8 cellular contexts compared by ENCODE assay signal in genomic region chr3:12681586-12682371, GRCh38. TPM values are rescaled to one million over a fixed set of nuclear protein-coding genes. Genes with fewer than 3 reads are reported as not detected.
DNase-seq lines count a peak whose midpoint lies in the region; ATAC-seq, FAIRE-seq and TF ChIP-seq lines count a peak whose summit lies in the region.
"Had no signal": no experiment of that assay in that cellular context is flagged by ENCODE, and none has a peak within 500 bp of the region (broad histone marks: within the 10 kb centered on the region; RNA-seq: fewer than 3 reads in every experiment).

No MANE protein-coding gene starts in this region.

- no peaks in the 10 kb centered on the region for H4K20me1 ChIP-seq in GM12878 (ENCODE audit: control insufficient read depth, insufficient read depth)

- no peak for TF ChIP-seq RAD21 in GM12878 (IDR thresholded peaks at IDR 0.05; ENCODE audit: insufficient read depth, low read depth, low read length)

- no peak overlapping the region for H3K4me3 ChIP-seq in GM12878
- no peak overlapping the region for H3K4me3 ChIP-seq in thoracic aorta
- H3K4me3 ChIP-seq in effector memory CD4-positive, alpha-beta T cell (ENCODE audit: insufficient read depth, low read depth, low read length, poor library complexity, severe bottlenecking): no peak overlapping the region

- FAIRE-seq in GM12878 (lab: Jason Lieb, UNC): no peak
- FAIRE-seq: TTC549 had no signal

- no peak for TF ChIP-seq POLR2A in GM12878 (IDR thresholded peaks at IDR 0.05; ENCODE audit: low read depth, low read length)

- RAD21 ChIA-PET in GM12878 (lab: Charles Lee; ENCODE audit: unreplicated experiment): no interaction called here

- H3K9me3 ChIP-seq in GM12878 (replicated peaks; ENCODE audit: control insufficient read depth, insufficient read depth, low read length) (no peaks in the 10 kb centered on the region), thoracic aorta (no peaks in the 10 kb centered on the region)
- no peaks in the 10 kb centered on the region for H3K9me3 ChIP-seq in effector memory CD4-positive, alpha-beta T cell (ENCODE audit: control insufficient read depth, low read length)

- ATAC-seq in GM12878: peak; percentile 44
- ATAC-seq in thoracic aorta (ENCODE audit: insufficient number of reproducible peaks, low FRiP score, low read depth): peak; percentile 69
- ATAC-seq in GM21423 (IDR thresholded peaks at IDR 0.05; ENCODE audit: unreplicated experiment): no peak

- no peak overlapping the region for H3K4me2 ChIP-seq in GM12878 (ENCODE audit: control insufficient read depth, insufficient read depth)

- TF ChIP-seq CTCF in GM12878 (IDR thresholded peaks at IDR 0.05 in 2 of 3, conservative IDR thresholded peaks at IDR 0.05 in 1 of 3; ENCODE audit: control insufficient read depth in 2 of 3, extremely low read depth in 1 of 3, insufficient read depth in 1 of 3, low read depth in 3 of 3, low read length in 3 of 3) (no peak), thoracic aorta (IDR thresholded peaks at IDR 0.05) (no peak)

- H3K27ac ChIP-seq in GM12878 (ENCODE audit: control insufficient read depth, insufficient read depth): no peak overlapping the region
- H3K27ac ChIP-seq in thoracic aorta: peak overlapping the region; percentile 65 to 70
- no peak overlapping the region for H3K27ac ChIP-seq in effector memory CD4-positive, alpha-beta T cell (ENCODE audit: insufficient read depth, low read length, poor library complexity, severe bottlenecking)

- no peak for TF ChIP-seq EP300 in GM12878 (IDR thresholded peaks at IDR 0.05; ENCODE audit: borderline replicate concordance in 1 of 2, control insufficient read depth in 1 of 2, low read depth in 2 of 2, low read length in 2 of 2)

- 94% methylated on average over 2 of the region's 2 CpGs for WGBS in GM12878 (ENCODE audit: insufficient coverage, insufficient replicate concordance, low lambda C conversion rate, missing lambda C conversion rate)

- H3K9ac ChIP-seq in GM12878 (ENCODE audit: control insufficient read depth, insufficient read depth, low read length): no peak overlapping the region

- in situ Hi-C loops in GM12878 (cut with MboI): no loop called here

- no peaks in the 10 kb centered on the region for H3K27me3 ChIP-seq in GM12878 (replicated peaks in 1 of 2; ENCODE audit: control insufficient read depth in 2 of 2, insufficient read depth in 2 of 2, low read length in 1 of 2)
- no peaks in the 10 kb centered on the region for H3K27me3 ChIP-seq in thoracic aorta (replicated peaks; ENCODE audit: insufficient read depth)
- H3K27me3 ChIP-seq in effector memory CD4-positive, alpha-beta T cell (replicated peaks; ENCODE audit: control insufficient read depth, insufficient read depth, low read length, poor library complexity, severe bottlenecking): no peaks in the 10 kb centered on the region

- intact Hi-C loops in GM12878 (cut with micrococcal nuclease; ENCODE audit: unreplicated experiment): no loop called here

- H3K79me2 ChIP-seq in GM12878 (ENCODE audit: control insufficient read depth, insufficient read depth, low read length): no peaks in the 10 kb centered on the region

- H3K4me1 ChIP-seq in GM12878 (ENCODE audit: control insufficient read depth, insufficient read depth, low read length) (peaks cover 3% of the 10 kb centered on the region), thoracic aorta (ENCODE audit: control insufficient read depth in 1 of 2, low read depth in 2 of 2) (peaks cover 10 to 13% of the 10 kb centered on the region in 2 donors)
- no peaks in the 10 kb centered on the region for H3K4me1 ChIP-seq in effector memory CD4-positive, alpha-beta T cell (ENCODE audit: control insufficient read depth, insufficient read depth, low read length, poor library complexity, severe bottlenecking)

- SMC1A ChIA-PET in GM12878 (lab: Charles Lee; ENCODE audit: uncharacterized antibody, unreplicated experiment): interaction anchor here (1.2 kb wide), 1 partner anchor 34 kb away, joined by 3 read pairs; no protein-coding TSS in a partner anchor

- H3K36me3 ChIP-seq in GM12878 (ENCODE audit: control insufficient read depth in 2 of 2, insufficient read depth in 2 of 2, low read length in 1 of 2): no peaks in the 10 kb centered on the region
- no peaks in the 10 kb centered on the region for H3K36me3 ChIP-seq in thoracic aorta
- H3K36me3 ChIP-seq in effector memory CD4-positive, alpha-beta T cell (ENCODE audit: control insufficient read depth, insufficient read depth, low read length): no peaks in the 10 kb centered on the region

- peak; percentile 89 to 92 for DNase-seq in Kasumi-1 (lab: John Stamatoyannopoulos, UW)
- DNase-seq in GM12878 (ENCODE audit: low read depth, low spot score): no peak
- DNase-seq in kidney tubule cell (ENCODE audit: low spot score): peak; percentile 51
- no peak for DNase-seq in thoracic aorta (ENCODE audit: low spot score)
- no peak for DNase-seq in effector memory CD4-positive, alpha-beta T cell
- DNase-seq in NK-92 (lab: John Stamatoyannopoulos, UW; ENCODE audit: unreplicated experiment): no peak

- peak overlapping the region; percentile 60 for H2AFZ ChIP-seq in GM12878 (ENCODE audit: control insufficient read depth, low read depth, low read length)

- no TSS peak for BruUV-seq in GM12878 (replicated peaks; lab: Mats Ljungman, UMichigan)

- POLR2A ChIA-PET in GM12878 (lab: Charles Lee): interaction anchor here (0.5 to 1.2 kb wide), 2 partner anchors 15 to 17 kb away, joined by 4 to 7 read pairs; partner anchors contain the start of gene RAF1

- CTCF ChIA-PET in GM12878 (lab: Yijun Ruan, JAX): interaction anchor here (0.6 to 1.9 kb wide), 2 partner anchors 29 to 38 kb away, joined by 3 to 5 read pairs; no protein-coding TSS in a partner anchor

TF ChIP-seq in GM12878, 131 proteins besides CTCF, POLR2A, EP300 and RAD21:
- TF ChIP-seq SPI1 (IDR thresholded peaks at IDR 0.05; ENCODE audit: borderline replicate concordance, insufficient read depth, low read depth, low read length): peak; percentile 54
- TF ChIP-seq ZNF592 (IDR thresholded peaks at IDR 0.05): no peak
- TF ChIP-seq RAD51 (IDR thresholded peaks at IDR 0.05): no peak
- TF ChIP-seq YY1 (IDR thresholded peaks at IDR 0.05; ENCODE audit: low read depth, low read length): 0 out of 2 replicates have a peak, but pooled peaks have one; percentile 13
- TF ChIP-seq YBX1 (IDR thresholded peaks at IDR 0.05): no peak
- no peak for TF ChIP-seq JUND (IDR thresholded peaks at IDR 0.05; ENCODE audit: low read depth, low read length)

RNA-seq across cellular contexts. Expression of gene RAF1, which starts 17.9 kb away (rescaled TPM):
- 213 and 218 TPM in 2 replicates for total RNA-seq in GM12878 (2013; cell fraction: nucleolus; rRNA removed)
- total RNA-seq in GM12878 (2014; rRNA removed): 109 and 120 TPM in 2 replicates
- total RNA-seq in GM12878 (2014; rRNA removed; fragmentation: Illumina TruSeq; extraction: Trizol): 77.2 and 81.3 TPM in 2 replicates
- total RNA-seq in GM12878 (2021): 64.9 and 74.4 TPM in 2 replicates
- 60.3 TPM for polyA plus RNA-seq in GM12878 (2011; ENCODE audit: low read depth)
- polyA plus RNA-seq in GM12878 (2011; rRNA removed): 130 and 151 TPM in 2 replicates
- polyA plus RNA-seq in GM12878 (2011; cell fraction: cytosol; rRNA removed): 114 and 121 TPM in 2 replicates
- polyA plus RNA-seq in GM12878 (2011; cell fraction: nucleus; rRNA removed): 170 and 171 TPM in 2 replicates
- polyA plus RNA-seq in GM12878 (2012): 67.1 and 78.9 TPM in 2 replicates
- 89.6 and 90.2 TPM in 2 replicates for polyA plus RNA-seq in GM12878 (2014; fragmentation: Illumina TruSeq; extraction: Trizol)
- polyA plus RNA-seq in GM12878 (2014; fragmentation: Nextera tagmentation; extraction: Ambion mirVana): 10 to 100 TPM; 20.4 to 27.9 TPM
- 79.1 and 85.2 TPM in 2 replicates for polyA plus RNA-seq in GM12878 (2014; rRNA removed)
- 10 to 100 TPM; 72.4 to 73.8 TPM for polyA plus RNA-seq in GM12878 (2016; fragmentation: Nextera tagmentation; extraction: Ambion mirVana)
- 245 and 259 TPM in 2 replicates for polyA minus RNA-seq in GM12878 (2011; rRNA and poly(A)+ RNA removed)
- polyA minus RNA-seq in GM12878 (2011; cell fraction: cytosol; rRNA and poly(A)+ RNA removed): 63.6 and 64.3 TPM in 2 replicates
- 144 and 145 TPM in 2 replicates for polyA minus RNA-seq in GM12878 (2011; cell fraction: nucleus; rRNA and poly(A)+ RNA removed)
- total RNA-seq in thoracic aorta: 100 to 1,000 TPM; 158 to 183 TPM

Comparison
In these comparisons a context has a peak if more than half of its experiments do, and no peak if none do; other contexts are left out.
1. DNase-seq: peak in Kasumi-1 (2 of 2) and kidney tubule cell (single experiment); none in GM12878 (single experiment), thoracic aorta (single experiment), effector memory CD4-positive, alpha-beta T cell (0 of 3) and NK-92 (single experiment).
2. H3K27ac ChIP-seq: peak in thoracic aorta (2 of 2); none in GM12878 (single experiment) and effector memory CD4-positive, alpha-beta T cell (single experiment).